In genomic region chr11:68337399-68337835, GRCh38 we compare ENCODE assay signal across 13 cellular contexts. TPM values are rescaled to one million over a fixed set of nuclear protein-coding genes. Genes with fewer than 3 reads are reported as not detected.
DNase-seq lines count a peak whose midpoint lies in the region; ATAC-seq and FAIRE-seq lines count a peak whose summit lies in the region.
"Had no signal": no experiment of that assay in that cellular context is flagged by ENCODE, and none has a peak within 500 bp of the region (broad histone marks: within the 10 kb centered on the region; RNA-seq: fewer than 3 reads in every experiment).

No MANE protein-coding gene starts in this region.

- DNase-seq in CD8-positive, alpha-beta memory T cell: no peak
- DNase-seq in MG63 (peak; percentile 63), H4 (ENCODE audit: low spot score) (no peak), urothelium cell line (ENCODE audit: low spot score) (no peak)
- no peak for DNase-seq in activated naive CD4-positive, alpha-beta T cell treated with anti-CD3 and anti-CD28 coated beads, Interleukin-2, amount 50 U/mL, for 72 hours (ENCODE audit: low spot score in 2 of 2)
- no peak for DNase-seq in naive thymus-derived CD4-positive, alpha-beta T cell
- no peak for DNase-seq in stimulated activated CD4-positive, alpha-beta T cell treated with anti-CD3 and anti-CD28 coated beads, Interleukin-15, amount 100 ng/mL, for 24 hours
- DNase-seq: amniotic stem cell; Karpas-422; stimulated activated naive CD4-positive, alpha-beta T cell treated with Interleukin-2 at 50 U/mL for 16 hours had no signal

- no peak overlapping the region for H3K4me3 ChIP-seq in CD8-positive, alpha-beta memory T cell (ENCODE audit: low read length)
- H3K4me3 ChIP-seq in MG63: no peak overlapping the region
- no peak overlapping the region for H3K4me3 ChIP-seq in naive thymus-derived CD4-positive, alpha-beta T cell (ENCODE audit: low read length)
- H3K4me3 ChIP-seq: lung had no signal

- peaks cover 22% of the 10 kb centered on the region for H3K4me1 ChIP-seq in CD8-positive, alpha-beta memory T cell (ENCODE audit: insufficient read depth, low read length)
- H3K4me1 ChIP-seq in naive thymus-derived CD4-positive, alpha-beta T cell (ENCODE audit: control insufficient read depth in 2 of 2, insufficient read depth in 2 of 2, low read length in 2 of 2): peaks cover 27 to 35% of the 10 kb centered on the region in 2 donors

- H3K9me3 Mint-ChIP-seq in CD8-positive, alpha-beta memory T cell: no peaks in the 10 kb centered on the region
- H3K9me3 Mint-ChIP-seq in activated naive CD4-positive, alpha-beta T cell treated with anti-CD3 and anti-CD28 coated beads, Interleukin-2, amount 50 U/mL, for 72 hours: no peaks in the 10 kb centered on the region
- peaks cover 0 to 3% (median 0%) of the 10 kb centered on the region in 11 donors for H3K9me3 Mint-ChIP-seq in naive thymus-derived CD4-positive, alpha-beta T cell

- H3K27ac Mint-ChIP-seq in CD8-positive, alpha-beta memory T cell: peak overlapping the region in 5 of 8 donors; percentile 4 to 70 (median 26)
- H3K27ac Mint-ChIP-seq in activated naive CD4-positive, alpha-beta T cell treated with anti-CD3 and anti-CD28 coated beads, Interleukin-2, amount 50 U/mL, for 72 hours: peak overlapping the region; percentile 40 to 62
- H3K27ac Mint-ChIP-seq in naive thymus-derived CD4-positive, alpha-beta T cell: peak overlapping the region in 7 of 9 donors; percentile 17 to 83 (median 44)

- peaks cover 0 to 5% of the 10 kb centered on the region in 2 donors for H3K27me3 Mint-ChIP-seq in CD8-positive, alpha-beta memory T cell
- H3K27me3 Mint-ChIP-seq in naive thymus-derived CD4-positive, alpha-beta T cell: no peaks in the 10 kb centered on the region

- no peaks in the 10 kb centered on the region for H3K27me3 ChIP-seq in CD8-positive, alpha-beta memory T cell (ENCODE audit: insufficient read depth, low read length, poor library complexity, severe bottlenecking)
- H3K27me3 ChIP-seq in MG63: no peaks in the 10 kb centered on the region
- no peaks in the 10 kb centered on the region for H3K27me3 ChIP-seq in naive thymus-derived CD4-positive, alpha-beta T cell (ENCODE audit: control insufficient read depth in 2 of 2, insufficient read depth in 2 of 2, low read length in 2 of 2)

- ATAC-seq in activated naive CD4-positive, alpha-beta T cell treated with anti-CD3 and anti-CD28 coated beads, Interleukin-2, amount 50 U/mL, for 72 hours: peak in 1 of 2 donors; percentile 50
- ATAC-seq in naive thymus-derived CD4-positive, alpha-beta T cell: peak; percentile 39
- ATAC-seq in HG03159 (IDR thresholded peaks at IDR 0.05; ENCODE audit: unreplicated experiment): no peak

- CTCF ChIA-PET in CD8-positive, alpha-beta memory T cell (lab: Charles Lee): no interaction called here
- CTCF ChIA-PET in naive thymus-derived CD4-positive, alpha-beta T cell (lab: Charles Lee): no interaction called here

- no peaks in the 10 kb centered on the region for H3K36me3 Mint-ChIP-seq in CD8-positive, alpha-beta memory T cell
- no peaks in the 10 kb centered on the region for H3K36me3 Mint-ChIP-seq in activated naive CD4-positive, alpha-beta T cell treated with anti-CD3 and anti-CD28 coated beads, Interleukin-2, amount 50 U/mL, for 72 hours
- peaks cover 0 to 9% (median 0%) of the 10 kb centered on the region in 5 donors for H3K36me3 Mint-ChIP-seq in naive thymus-derived CD4-positive, alpha-beta T cell

- no peak overlapping the region for H3K27ac ChIP-seq in CD8-positive, alpha-beta memory T cell (ENCODE audit: low read depth, low read length)
- H3K27ac ChIP-seq in naive thymus-derived CD4-positive, alpha-beta T cell (ENCODE audit: low read depth, low read length): no peak overlapping the region

- FAIRE-seq in urothelium cell line (lab: Jason Lieb, UNC): no peak
- FAIRE-seq: TTC549 had no signal

- peak overlapping the region in 3 of 7 donors; percentile 8 to 28 (median 12) for H3K4me3 Mint-ChIP-seq in CD8-positive, alpha-beta memory T cell
- peak overlapping the region in 6 of 10 donors; percentile 3 to 82 (median 40) for H3K4me3 Mint-ChIP-seq in naive thymus-derived CD4-positive, alpha-beta T cell

- no peaks in the 10 kb centered on the region for H3K36me3 ChIP-seq in CD8-positive, alpha-beta memory T cell (ENCODE audit: insufficient read depth, low read length)
- H3K36me3 ChIP-seq in MG63: no peaks in the 10 kb centered on the region
- H3K36me3 ChIP-seq in naive thymus-derived CD4-positive, alpha-beta T cell (ENCODE audit: control insufficient read depth in 2 of 3, insufficient read depth in 3 of 3, low read length in 3 of 3): no peaks in the 10 kb centered on the region

- peaks cover 44 to 59% (median 59%) of the 10 kb centered on the region in 3 donors for H3K4me1 Mint-ChIP-seq in CD8-positive, alpha-beta memory T cell
- H3K4me1 Mint-ChIP-seq in naive thymus-derived CD4-positive, alpha-beta T cell: peaks cover 25 to 74% (median 58%) of the 10 kb centered on the region in 7 donors

- H3K9me3 ChIP-seq in CD8-positive, alpha-beta memory T cell (ENCODE audit: low read length): no peaks in the 10 kb centered on the region
- no peaks in the 10 kb centered on the region for H3K9me3 ChIP-seq in MG63
- H3K9me3 ChIP-seq in naive thymus-derived CD4-positive, alpha-beta T cell (ENCODE audit: control insufficient read depth in 2 of 3, low read length in 3 of 3): no peaks in the 10 kb centered on the region

- POLR2A ChIA-PET in CD8-positive, alpha-beta memory T cell (lab: Charles Lee): no interaction called here
- POLR2A ChIA-PET in naive thymus-derived CD4-positive, alpha-beta T cell (lab: Charles Lee): interaction anchor here (0.9 kb wide), 1 partner anchor 12 kb away, joined by 3 read pairs; no protein-coding TSS in a partner anchor

- intact Hi-C loops in naive thymus-derived CD4-positive, alpha-beta T cell (cut with micrococcal nuclease): loop anchor here in 1 of 2 donors (10.0 kb wide), 1 partner anchor 107 kb away; no protein-coding TSS in a partner anchor

RNA-seq across cellular contexts. Expression of gene LRP5, which starts 25.0 kb away (rescaled TPM):
- 1 to 10 TPM; 7.5 to 9.9 TPM for total RNA-seq in CD8-positive, alpha-beta memory T cell
- 0.68 TPM for polyA plus RNA-seq in CD8-positive, alpha-beta memory T cell
- total RNA-seq in MG63 (2014; rRNA removed; shearing (Covaris generic); ENCODE audit: low replicate concordance): 16.9 and 23.5 TPM in 2 replicates
- 10 to 100 TPM in 1 of 2 donors, 1 to 10 TPM in 1; 8.7 to 14.1 TPM for total RNA-seq in activated naive CD4-positive, alpha-beta T cell treated with anti-CD3 and anti-CD28 coated beads, Interleukin-2, amount 50 U/mL, for 72 hours
- total RNA-seq in naive thymus-derived CD4-positive, alpha-beta T cell: 10 to 100 TPM in 1 of 5 experiments, 1 to 10 TPM in 4; 1.4 to 29.9 (median 2.3) TPM
- polyA plus RNA-seq in naive thymus-derived CD4-positive, alpha-beta T cell: under 1 TPM; 0.35 to 0.99 TPM
- 14.1 and 22.7 TPM in 2 replicates for total RNA-seq in H4 (2014; rRNA removed; shearing (Covaris generic))
